ENCODE assay signal across 21 cellular contexts in genomic region chr6:112141707-112142106, GRCh38. TPM values are rescaled to one million over a fixed set of nuclear protein-coding genes. Genes with fewer than 3 reads are reported as not detected.
DNase-seq lines count a peak whose midpoint lies in the region; ATAC-seq, FAIRE-seq and TF ChIP-seq lines count a peak whose summit lies in the region.
"Had no signal": no experiment of that assay in that cellular context is flagged by ENCODE, and none has a peak within 500 bp of the region (broad histone marks: within the 10 kb centered on the region; RNA-seq: fewer than 3 reads in every experiment).

No MANE protein-coding gene starts in this region.

- H3K4me1 Mint-ChIP-seq in GM23338: no peaks in the 10 kb centered on the region; the same call in 2 of the 3 replicates
- H3K4me1 Mint-ChIP-seq in endodermal cell: peaks cover 9% of the 10 kb centered on the region
- no peaks in the 10 kb centered on the region for H3K4me1 Mint-ChIP-seq in stimulated activated effector memory CD8-positive, alpha-beta T cell treated with anti-CD3 and anti-CD28 coated beads, Interleukin-12 subunit alpha, Interleukin-12 subunit beta, amount 100 ng/mL, for 72 hours
- peaks cover 4% of the 10 kb centered on the region for H3K4me1 Mint-ChIP-seq in CD14-positive monocyte

- peak; percentile 20 for DNase-seq in GM23248
- DNase-seq in GM23338 (ENCODE audit: low spot score): no peak
- no peak for DNase-seq in endodermal cell
- no peak for DNase-seq in stimulated activated effector memory CD8-positive, alpha-beta T cell treated with anti-CD3 and anti-CD28 coated beads, Interleukin-12 subunit alpha, Interleukin-12 subunit beta, amount 100 ng/mL, for 72 hours (ENCODE audit: low spot score in 2 of 2)
- DNase-seq in CD14-positive monocyte (ENCODE audit: low spot score): no peak
- DNase-seq in GM12891 (ENCODE audit: insufficient read length, low spot score): no peak
- DNase-seq: BE2C; CD8-positive, alpha-beta T cell; COR-L47; DMS153; DMS79 treated with DMSO at 0.1 percent for 48 hours; EL had no signal

- ATAC-seq in GM23338 (no peak), HG03521 (IDR thresholded peaks at IDR 0.05; ENCODE audit: unreplicated experiment) (no peak)
- peak; percentile 62 for ATAC-seq in stimulated activated effector memory CD8-positive, alpha-beta T cell treated with anti-CD3 and anti-CD28 coated beads, Interleukin-12 subunit alpha, Interleukin-12 subunit beta, amount 100 ng/mL, for 72 hours
- ATAC-seq: A549; CD8-positive, alpha-beta T cell; HCT116 had no signal

- H3K4me3 ChIP-seq in GM23248 (no peak overlapping the region), GM23338 (no peak overlapping the region), endodermal cell (ENCODE audit: low read length) (no peak overlapping the region)
- H3K4me3 ChIP-seq: A549 had no signal

- H4K20me1 ChIP-seq in GM23248 (ENCODE audit: insufficient read depth) (no peaks in the 10 kb centered on the region), GM23338 (replicated peaks; ENCODE audit: insufficient read depth) (no peaks in the 10 kb centered on the region)

- H3K9me2 ChIP-seq in GM23248 (ENCODE audit: insufficient read depth) (no peaks in the 10 kb centered on the region), GM23338 (ENCODE audit: insufficient read depth) (no peaks in the 10 kb centered on the region)

- no peak overlapping the region for H3K9ac ChIP-seq in GM23248
- H3K9ac ChIP-seq in endodermal cell (ENCODE audit: extremely low read depth, low read length, poor library complexity, severe bottlenecking): no peak overlapping the region

- H3K4me1 ChIP-seq in GM23248 (ENCODE audit: insufficient read depth): peaks cover 11% of the 10 kb centered on the region; the same call in 1 of the 2 replicates
- H3K4me1 ChIP-seq in GM23338 (ENCODE audit: insufficient read depth): no peaks in the 10 kb centered on the region
- peaks cover 6% of the 10 kb centered on the region for H3K4me1 ChIP-seq in endodermal cell (ENCODE audit: control insufficient read depth, insufficient read depth, low read length)
- H3K4me1 ChIP-seq: A549, BE2C had no signal

- peaks cover 100% of the 10 kb centered on the region for H3K36me3 ChIP-seq in GM23248 (ENCODE audit: low read depth)
- H3K36me3 ChIP-seq in GM23338 (ENCODE audit: insufficient read depth): no peaks in the 10 kb centered on the region
- H3K36me3 ChIP-seq in endodermal cell (ENCODE audit: control insufficient read depth, insufficient read depth, low read length): no peaks in the 10 kb centered on the region
- H3K36me3 ChIP-seq: BE2C had no signal

- H3K79me2 ChIP-seq in GM23248 (ENCODE audit: insufficient read depth) (no peaks in the 10 kb centered on the region), GM23338 (replicated peaks; ENCODE audit: insufficient read depth) (no peaks in the 10 kb centered on the region)

- H3K9me3 Mint-ChIP-seq in GM23338 (no peaks in the 10 kb centered on the region), endodermal cell (no peaks in the 10 kb centered on the region), CD14-positive monocyte (no peaks in the 10 kb centered on the region)
- H3K9me3 Mint-ChIP-seq in stimulated activated effector memory CD8-positive, alpha-beta T cell treated with anti-CD3 and anti-CD28 coated beads, Interleukin-12 subunit alpha, Interleukin-12 subunit beta, amount 100 ng/mL, for 72 hours: no peaks in the 10 kb centered on the region
- H3K9me3 Mint-ChIP-seq: CD8-positive, alpha-beta T cell had no signal

- H3K4me3 Mint-ChIP-seq in GM23338 (no peak overlapping the region), endodermal cell (no peak overlapping the region), CD14-positive monocyte (no peak overlapping the region)
- H3K4me3 Mint-ChIP-seq in stimulated activated effector memory CD8-positive, alpha-beta T cell treated with anti-CD3 and anti-CD28 coated beads, Interleukin-12 subunit alpha, Interleukin-12 subunit beta, amount 100 ng/mL, for 72 hours: no peak overlapping the region
- H3K4me3 Mint-ChIP-seq: CD8-positive, alpha-beta T cell had no signal

- no peak for TF ChIP-seq POLR2A in GM12891 (IDR thresholded peaks at IDR 0.05; ENCODE audit: low read depth, low read length)

- H3F3A ChIP-seq in GM23248 (ENCODE audit: insufficient read depth): peaks cover 94% of the 10 kb centered on the region
- no peaks in the 10 kb centered on the region for H3F3A ChIP-seq in GM23338 (replicated peaks; ENCODE audit: low read depth)

- H2AFZ ChIP-seq in GM23248: no peak overlapping the region
- peak overlapping the region; percentile 63 for H2AFZ ChIP-seq in GM23338

- H3K27ac ChIP-seq in GM23248 (peak overlapping the region; percentile 28), GM23338 (ENCODE audit: low read depth) (no peak overlapping the region), endodermal cell (ENCODE audit: low read depth, low read length) (no peak overlapping the region)
- H3K27ac ChIP-seq: A549, C4-2B had no signal

- no peaks in the 10 kb centered on the region for H3K27me3 Mint-ChIP-seq in GM23338 (ENCODE audit: insufficient read depth, low read depth, poor library complexity)
- no peaks in the 10 kb centered on the region for H3K27me3 Mint-ChIP-seq in endodermal cell (ENCODE audit: insufficient read depth)
- peaks cover 0 to 5% (median 0%) of the 10 kb centered on the region in 3 donors for H3K27me3 Mint-ChIP-seq in CD14-positive monocyte (ENCODE audit: low read depth in 3 of 3)

- 65 to 70% methylated on average over 2 of the region's 2 CpGs for WGBS in GM23248 (ENCODE audit: low coverage in 1 of 2, low lambda C conversion rate in 2 of 2, missing lambda C conversion rate in 2 of 2), 2 experiments
- 88 to 89% methylated on average over 2 of the region's 2 CpGs for WGBS in endodermal cell (ENCODE audit: insufficient coverage in 1 of 2, insufficient read length in 1 of 2), 2 experiments

- intact Hi-C loops in CD14-positive monocyte (cut with micrococcal nuclease): no loop called here

- H3K4me2 ChIP-seq in GM23248 (ENCODE audit: unreplicated experiment) (no peak overlapping the region), GM23338 (no peak overlapping the region)
- H3K4me2 ChIP-seq: A549 had no signal

- H3K9me3 ChIP-seq in GM23248 (ENCODE audit: low read depth) (no peaks in the 10 kb centered on the region), endodermal cell (ENCODE audit: control insufficient read depth, low read length) (no peaks in the 10 kb centered on the region)
- H3K9me3 ChIP-seq: A549, BE2C had no signal

- FAIRE-seq in GM12891 (lab: Jason Lieb, UNC): no peak
- FAIRE-seq: A549, D721Med, G401.6, GM12892, GM19239, H54 had no signal

- no peaks in the 10 kb centered on the region for H3K36me3 Mint-ChIP-seq in GM23338 (ENCODE audit: low read depth)
- no peaks in the 10 kb centered on the region for H3K36me3 Mint-ChIP-seq in endodermal cell (ENCODE audit: low read depth)
- H3K36me3 Mint-ChIP-seq in stimulated activated effector memory CD8-positive, alpha-beta T cell treated with anti-CD3 and anti-CD28 coated beads, Interleukin-12 subunit alpha, Interleukin-12 subunit beta, amount 100 ng/mL, for 72 hours: no peaks in the 10 kb centered on the region
- no peaks in the 10 kb centered on the region for H3K36me3 Mint-ChIP-seq in CD14-positive monocyte
- H3K36me3 Mint-ChIP-seq: CD8-positive, alpha-beta T cell had no signal

- H3K27ac Mint-ChIP-seq in GM23338: no peak overlapping the region; the same call in 1 of the 2 replicates
- peak overlapping the region; percentile 24 for H3K27ac Mint-ChIP-seq in endodermal cell
- no peak overlapping the region for H3K27ac Mint-ChIP-seq in stimulated activated effector memory CD8-positive, alpha-beta T cell treated with anti-CD3 and anti-CD28 coated beads, Interleukin-12 subunit alpha, Interleukin-12 subunit beta, amount 100 ng/mL, for 72 hours
- H3K27ac Mint-ChIP-seq in CD14-positive monocyte: no peak overlapping the region
- H3K27ac Mint-ChIP-seq: CD8-positive, alpha-beta T cell had no signal

- in situ Hi-C loops in GM23248 (cut with MboI): no loop called here

- H3K27me3 ChIP-seq in GM23248 (replicated peaks; ENCODE audit: insufficient read depth) (no peaks in the 10 kb centered on the region), GM23338 (ENCODE audit: insufficient read depth) (no peaks in the 10 kb centered on the region), endodermal cell (ENCODE audit: control insufficient read depth, insufficient read depth, low read length, poor library complexity, severe bottlenecking) (no peaks in the 10 kb centered on the region)
- H3K27me3 ChIP-seq: BE2C had no signal

- TF ChIP-seq CTCF in GM23338 (conservative IDR thresholded peaks at IDR 0.05; ENCODE audit: low read depth in 2 of 2) (no peak), endodermal cell (conservative IDR thresholded peaks at IDR 0.05) (no peak), CD14-positive monocyte (IDR thresholded peaks at IDR 0.05) (no peak)

TF ChIP-seq in GM23338, 12 proteins besides CTCF, POLR2A, EP300 and RAD21 (continues in another document):
- TF ChIP-seq EZH2 (IDR thresholded peaks at IDR 0.05; ENCODE audit: low read depth, unreplicated experiment) (no peak), ZNF331 (CRISPR knock-in tag; IDR thresholded peaks at IDR 0.05; ENCODE audit: low read depth) (no peak)

TF ChIP-seq in GM12891, 5 proteins besides CTCF, POLR2A, EP300 and RAD21:
- TF ChIP-seq SPI1 (IDR thresholded peaks at IDR 0.05; ENCODE audit: low read depth, low read length) (no peak), PAX5 (IDR thresholded peaks at IDR 0.05; ENCODE audit: insufficient read depth, low read length, severe bottlenecking) (no peak), POU2F2 (IDR thresholded peaks at IDR 0.05; ENCODE audit: low read depth, low read length) (no peak), POLR2AphosphoS5 (IDR thresholded peaks at IDR 0.05; ENCODE audit: low read depth, low read length) (no peak), TAF1 (IDR thresholded peaks at IDR 0.05; ENCODE audit: low read depth, low read length) (no peak)

RNA-seq across cellular contexts. Expression of gene FAM229B, which starts 54.3 kb away (rescaled TPM):
- 11.9 and 12.0 TPM in 2 replicates for total RNA-seq in GM23248 (2014; rRNA removed; shearing (Covaris generic))
- 53.9 and 57.3 TPM in 2 replicates for polyA plus RNA-seq in GM23248 (2016; fragmentation: Nextera tagmentation; extraction: Ambion mirVana)
- total RNA-seq in GM23338 (2014; rRNA removed; shearing (Covaris generic)): 4.4 and 4.7 TPM in 2 replicates
- 26.3 and 32.9 TPM in 2 replicates for polyA plus RNA-seq in GM23338 (2016; fragmentation: Nextera tagmentation; extraction: Ambion mirVana)
- 10 to 100 TPM; 21.0 to 24.3 TPM for total RNA-seq in endodermal cell
- polyA plus RNA-seq in endodermal cell (2013, experiment 1 of 2): 28.3 TPM
- 27.9 TPM for polyA plus RNA-seq in endodermal cell (2013, experiment 2 of 2)
- under 1 TPM in 1 of 2 donors, not detected in 1; 0.64 TPM for polyA plus RNA-seq in CD14-positive monocyte
- polyA plus RNA-seq in GM12891 (2012; ENCODE audit: low read depth, missing spikeins): 2.1 TPM

RNA-seq across cellular contexts. Expression of gene TUBE1, which starts 54.4 kb away (rescaled TPM):
- 42.7 and 54.9 TPM in 2 replicates for total RNA-seq in GM23248 (2014; rRNA removed; shearing (Covaris generic))
- polyA plus RNA-seq in GM23248 (2016; fragmentation: Nextera tagmentation; extraction: Ambion mirVana) (39.0 and 41.5 TPM in 2 replicates), GM23338 (2016; fragmentation: Nextera tagmentation; extraction: Ambion mirVana) (24.2 and 26.3 TPM in 2 replicates), CD14-positive monocyte (1 to 10 TPM; 2.1 to 2.7 TPM)
- 24.7 and 27.7 TPM in 2 replicates for total RNA-seq in GM23338 (2014; rRNA removed; shearing (Covaris generic))
- 10 to 100 TPM; 27.7 to 40.2 TPM for total RNA-seq in endodermal cell
- polyA plus RNA-seq in endodermal cell (2013, experiment 1 of 2): 33.9 TPM
- polyA plus RNA-seq in endodermal cell (2013, experiment 2 of 2): 27.7 TPM
- polyA plus RNA-seq in GM12891 (2012; ENCODE audit: low read depth, missing spikeins): 3.6 TPM
